In genomic region chr16:65657051-65657450, GRCh38 we compare ENCODE assay signal across 20 cellular contexts.
DNase-seq lines count a peak whose midpoint lies in the region; TF ChIP-seq lines count a peak whose summit lies in the region.
"Had no signal": no experiment of that assay in that cellular context is flagged by ENCODE, and none has a peak within 500 bp of the region (broad histone marks: within the 10 kb centered on the region; RNA-seq: fewer than 3 reads in every experiment).

No MANE protein-coding gene starts in this region.

- H3K9me3 Mint-ChIP-seq in MCF 10A (ENCODE audit: unreplicated experiment) = no peaks in the 10 kb centered on the region

- intact Hi-C loops in MCF 10A (cut with micrococcal nuclease) = no loop called here
- intact Hi-C loops in breast epithelium (cut with DNase I; ENCODE audit: low total_unique reads) = no loop called here

- DNase-seq in MCF 10A (ENCODE audit: unreplicated experiment) = peak; percentile 13
- DNase-seq in breast epithelium (ENCODE audit: low spot score in 2 of 2) = no peak
- peak; percentile 32 for DNase-seq in SK-N-MC (ENCODE audit: low read depth, low spot score)
- peak; percentile 15 for DNase-seq in glomerular visceral epithelial cell (ENCODE audit: extremely low spot score)
- DNase-seq in OCI-M2 (lab: John Stamatoyannopoulos, UW; ENCODE audit: unreplicated experiment) = no peak
- no peak for DNase-seq in caudate nucleus (lab: John Stamatoyannopoulos, UW)
- DNase-seq in GM13977 (ENCODE audit: low spot score) = no peak
- DNase-seq in superior temporal gyrus (ENCODE audit: extremely low spot score) = no peak
- DNase-seq: CD4-positive, CD25-positive, alpha-beta regulatory T cell; DMS53; H7; IMR-90; Karpas-422; MM.1S; NCI-H1105 treated with DMSO at 0.1 percent for 48 hours; NCI-H187; NCI-H226; NCI-H526 treated with DMSO at 0.1 percent for 48 hours; PC-9; Right ventricle myocardium superior had no signal

- H3K27me3 Mint-ChIP-seq in MCF 10A (ENCODE audit: insufficient read depth, unreplicated experiment) = no peaks in the 10 kb centered on the region
- H3K27me3 Mint-ChIP-seq: CD4-positive, CD25-positive, alpha-beta regulatory T cell had no signal

- H3K27ac ChIP-seq in breast epithelium (no peak overlapping the region), SK-N-MC (no peak overlapping the region), caudate nucleus (ENCODE audit: low read depth, low read length) (no peak overlapping the region)
- H3K27ac ChIP-seq: PC-9 had no signal

- no peak for TF ChIP-seq CTCF in MCF 10A (IDR thresholded peaks at IDR 0.05; ENCODE audit: unreplicated experiment)
- TF ChIP-seq CTCF in breast epithelium (IDR thresholded peaks at IDR 0.05) = no peak
- TF ChIP-seq CTCF in GM13977 (IDR thresholded peaks at IDR 0.05; ENCODE audit: extremely low read depth, insufficient read depth, missing control alignments) = no peak

- no TSS peak for BruUV-seq in MCF 10A (replicated peaks; lab: Mats Ljungman, UMichigan)

- in situ Hi-C loops in GM13977 (cut with MboI; ENCODE audit: low pct_unique_long_range_greater_than_20kb, low sequenced_read_pairs, unreplicated experiment) = no loop called here

- peaks cover 31% of the 10 kb centered on the region for H3K4me1 Mint-ChIP-seq in MCF 10A (ENCODE audit: insufficient read depth, unreplicated experiment)
- H3K4me1 Mint-ChIP-seq: CD4-positive, CD25-positive, alpha-beta regulatory T cell had no signal

- H3K27me3 ChIP-seq in breast epithelium = no peaks in the 10 kb centered on the region

- H3K27ac Mint-ChIP-seq in MCF 10A (ENCODE audit: low read depth, unreplicated experiment) = peak overlapping the region; percentile 93
- H3K27ac Mint-ChIP-seq: CD4-positive, CD25-positive, alpha-beta regulatory T cell had no signal

- H3K36me3 Mint-ChIP-seq in MCF 10A (ENCODE audit: insufficient read depth, unreplicated experiment) = peaks cover 6% of the 10 kb centered on the region
- H3K36me3 Mint-ChIP-seq: CD4-positive, CD25-positive, alpha-beta regulatory T cell had no signal

- H3K36me3 ChIP-seq in breast epithelium (no peaks in the 10 kb centered on the region), SK-N-MC (ENCODE audit: insufficient read depth, low read length) (no peaks in the 10 kb centered on the region)

- POLR2A ChIA-PET in MCF 10A (lab: Yijun Ruan, JAX) = no interaction called here

- H3K4me3 Mint-ChIP-seq in MCF 10A (ENCODE audit: unreplicated experiment) = no peak overlapping the region
- H3K4me3 Mint-ChIP-seq: CD4-positive, CD25-positive, alpha-beta regulatory T cell had no signal

- peaks cover 0 to 9% of the 10 kb centered on the region in 2 donors for H3K4me1 ChIP-seq in breast epithelium

- no peak for TF ChIP-seq POLR2A in breast epithelium (IDR thresholded peaks at IDR 0.05)

- no peak overlapping the region for H3K9ac ChIP-seq in SK-N-MC (ENCODE audit: insufficient read length)

- H3K9me3 ChIP-seq in breast epithelium (no peaks in the 10 kb centered on the region), SK-N-MC (ENCODE audit: low read depth, low read length) (no peaks in the 10 kb centered on the region)

- H3K4me3 ChIP-seq in breast epithelium (no peak overlapping the region), SK-N-MC (peak overlapping the region; percentile 22; the same call in 1 of the 2 replicates)
- H3K4me3 ChIP-seq: PC-9 had no signal

- CTCF ChIA-PET in MCF 10A (lab: Yijun Ruan, JAX) = no interaction called here

Comparison
In these comparisons a context has a peak if more than half of its experiments do, and no peak if none do; other contexts are left out.
1. DNase-seq: peak in MCF 10A (single experiment), SK-N-MC (single experiment) and glomerular visceral epithelial cell (single experiment); none in breast epithelium (0 of 2), OCI-M2 (single experiment), caudate nucleus (0 of 61), GM13977 (single experiment) and superior temporal gyrus (single experiment).